In genomic region chr17:82492647-82493516, GRCh38 we compare ENCODE assay signal across 12 cellular contexts. TPM values are rescaled to one million over a fixed set of nuclear protein-coding genes. Genes with fewer than 3 reads are reported as not detected.
A peak's percentile ranks its signal among the peaks of the same experiment; 100 is the strongest.
DNase-seq lines count a peak whose midpoint lies in the region; ATAC-seq and TF ChIP-seq lines count a peak whose summit lies in the region.
"Had no signal": no experiment of that assay in that cellular context is flagged by ENCODE, and none has a peak within 500 bp of the region (broad histone marks: within the 10 kb centered on the region; RNA-seq: fewer than 3 reads in every experiment).

No MANE protein-coding gene starts in this region.

- peaks cover 5 to 29% of the 10 kb centered on the region in 2 donors for H3K4me1 ChIP-seq in adrenal gland (replicated peaks in 1 of 2)

- H3K27ac ChIP-seq in adrenal gland = peak overlapping the region; percentile 33 to 88 (median 61)
- H3K27ac ChIP-seq: SK-N-MC had no signal

- no peaks in the 10 kb centered on the region for H3K9me3 ChIP-seq in adrenal gland (replicated peaks in 1 of 3)

- peaks cover 0 to 10% of the 10 kb centered on the region in 2 donors for H3K36me3 ChIP-seq in adrenal gland (replicated peaks in 1 of 2)

- no peak overlapping the region for H3K4me3 ChIP-seq in adrenal gland
- no peak overlapping the region for H3K4me3 ChIP-seq in foreskin fibroblast (ENCODE audit: low read depth in 1 of 2, low read length in 2 of 2)
- H3K4me3 ChIP-seq: SK-N-MC had no signal

- ATAC-seq in GM21619 (IDR thresholded peaks at IDR 0.05; ENCODE audit: unreplicated experiment) (no peak), HG02938 (IDR thresholded peaks at IDR 0.05; ENCODE audit: unreplicated experiment) (no peak)
- ATAC-seq: naive thymus-derived CD4-positive, alpha-beta T cell had no signal

- H3K27me3 ChIP-seq in adrenal gland = no peaks in the 10 kb centered on the region

- peak; percentile 84 for DNase-seq in A172 (ENCODE audit: low spot score)
- peak; percentile 74 for DNase-seq in HPDE6-E6E7 (ENCODE audit: extremely low spot score)
- peak; percentile 73 to 92 (median 88) for DNase-seq in adrenal gland
- DNase-seq in foreskin fibroblast = peak; percentile 48 to 58
- DNase-seq in cardiac septum (ENCODE audit: low spot score) = no peak
- DNase-seq in hypothalamus (lab: John Stamatoyannopoulos, UW) = no peak
- DNase-seq: activated naive CD4-positive, alpha-beta T cell treated with Interleukin-2 at 50 U/mL for 16 hours; effector memory CD4-positive, alpha-beta T cell; naive thymus-derived CD4-positive, alpha-beta T cell had no signal

- intact Hi-C loops in adrenal gland (cut with DNase I) = no loop called here
- intact Hi-C loops in cardiac septum (cut with DNase I) = no loop called here

- TF ChIP-seq CTCF in adrenal gland (IDR thresholded peaks at IDR 0.05) = no peak
- no peak for TF ChIP-seq CTCF in foreskin fibroblast (IDR thresholded peaks at IDR 0.05; ENCODE audit: low read depth, low read length)

- no peak for TF ChIP-seq POLR2A in adrenal gland (IDR thresholded peaks at IDR 0.05)

- 42 to 56% (median 45%) methylated on average over 18 to 19 of the region's 19 CpGs for WGBS in adrenal gland, 4 donors

RNA-seq across cellular contexts. Expression of gene FOXK2, which starts 26.6 kb away (rescaled TPM):
- total RNA-seq in A172 (2014; rRNA removed; shearing (Covaris generic)) = 33.6 and 37.0 TPM in 2 replicates
- total RNA-seq in adrenal gland (100 to 1,000 TPM in 1 of 8 donors, 10 to 100 TPM in 7; 30.5 to 138 (median 49.0) TPM), cardiac septum (40.2 TPM)
- 10 to 100 TPM; 33.2 to 43.0 (median 38.9) TPM for polyA plus RNA-seq in adrenal gland

RNA-seq across cellular contexts. Expression of gene NARF, which starts 34.3 kb away (rescaled TPM):
- 55.7 and 59.0 TPM in 2 replicates for total RNA-seq in A172 (2014; rRNA removed; shearing (Covaris generic))
- 10 to 100 TPM; 21.8 to 65.6 (median 55.1) TPM for total RNA-seq in adrenal gland
- 100 to 1,000 TPM in 2 of 3 donors, 10 to 100 TPM in 1; 26.3 to 198 (median 116) TPM for polyA plus RNA-seq in adrenal gland
- total RNA-seq in cardiac septum = 49.8 TPM

RNA-seq across cellular contexts. Expression of gene CYBC1, which starts 42.3 kb away (rescaled TPM):
- total RNA-seq in A172 (2014; rRNA removed; shearing (Covaris generic)) = 56.7 and 121 TPM in 2 replicates
- total RNA-seq in adrenal gland (100 to 1,000 TPM in 3 of 8 donors, 10 to 100 TPM in 5; 53.7 to 160 (median 88.2) TPM), cardiac septum (37.4 TPM)
- polyA plus RNA-seq in adrenal gland = 10 to 100 TPM; 38.9 to 73.9 (median 61.2) TPM

Comparison
In these comparisons a context has a peak if more than half of its experiments do, and no peak if none do; other contexts are left out.
1. DNase-seq: peak in A172 (single experiment), HPDE6-E6E7 (single experiment), adrenal gland (7 of 7) and foreskin fibroblast (2 of 2); none in cardiac septum (single experiment) and hypothalamus (0 of 51).